Comparison of ENCODE assay signal across 30 cellular contexts in the genomic region with DNA sequence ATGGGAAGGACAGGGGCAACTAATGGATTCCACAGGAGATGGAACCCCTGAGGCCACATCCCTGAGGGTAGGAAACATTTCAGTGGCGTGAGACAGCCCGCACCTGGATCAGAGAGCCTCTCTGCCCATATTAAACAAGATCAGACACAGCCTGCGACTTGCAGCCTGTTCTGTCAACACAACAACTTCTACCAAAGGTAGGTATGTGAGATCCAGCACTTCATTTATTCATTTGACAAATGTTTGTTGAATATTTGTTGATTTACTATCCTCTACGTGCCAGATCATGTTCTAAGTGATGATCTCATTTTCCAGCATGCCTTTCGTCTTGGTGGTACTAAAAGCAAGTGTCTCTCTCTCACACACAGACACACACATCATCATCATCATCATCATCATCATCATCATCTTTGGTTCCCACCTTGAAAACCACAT. TPM values are rescaled to one million over a fixed set of nuclear protein-coding genes. Genes with fewer than 3 reads are reported as not detected.
A peak's percentile ranks its signal among the peaks of the same experiment; 100 is the strongest.
DNase-seq lines count a peak whose midpoint lies in the region; ATAC-seq and TF ChIP-seq lines count a peak whose summit lies in the region.
"Had no signal": no experiment of that assay in that cellular context is flagged by ENCODE, and none has a peak within 500 bp of the region (broad histone marks: within the 10 kb centered on the region; RNA-seq: fewer than 3 reads in every experiment).

No MANE protein-coding gene starts in this region.

- H3K27me3 ChIP-seq in SK-N-SH (ENCODE audit: insufficient read depth) (no peaks in the 10 kb centered on the region), RWPE2 (ENCODE audit: insufficient read depth, poor library complexity, severe bottlenecking) (no peaks in the 10 kb centered on the region), fibroblast of lung (ENCODE audit: control insufficient read depth, insufficient read depth, low read length) (no peaks in the 10 kb centered on the region), skeletal muscle satellite cell (ENCODE audit: control insufficient read depth, insufficient read depth, low read length) (no peaks in the 10 kb centered on the region), HAP-1 (ENCODE audit: low read depth) (no peaks in the 10 kb centered on the region), right cardiac atrium (ENCODE audit: control insufficient read depth, insufficient read depth) (no peaks in the 10 kb centered on the region)

- 63% methylated on average over 5 of the region's 5 CpGs for WGBS in SK-N-SH (ENCODE audit: low lambda C conversion rate)
- WGBS in right cardiac atrium = 78% methylated on average over 5 of the region's 5 CpGs

- no peaks in the 10 kb centered on the region for H4K20me1 ChIP-seq in SK-N-SH (ENCODE audit: insufficient read depth)
- H4K20me1 ChIP-seq in fibroblast of lung (ENCODE audit: control insufficient read depth, extremely low read depth, insufficient read depth, low read length) = no peaks in the 10 kb centered on the region

- H3K36me3 ChIP-seq in SK-N-SH (replicated peaks in 1 of 2; ENCODE audit: control insufficient read depth in 1 of 2, insufficient read depth in 2 of 2, low read length in 1 of 2) (no peaks in the 10 kb centered on the region), RWPE2 (ENCODE audit: low read depth) (no peaks in the 10 kb centered on the region), fibroblast of lung (ENCODE audit: control insufficient read depth, insufficient read depth, low read length) (no peaks in the 10 kb centered on the region), skeletal muscle satellite cell (ENCODE audit: insufficient read depth, low read length) (no peaks in the 10 kb centered on the region), HAP-1 (replicated peaks) (no peaks in the 10 kb centered on the region)
- H3K36me3 ChIP-seq: lower lobe of right lung had no signal

- CTCF ChIA-PET in SK-N-SH (lab: Yijun Ruan, JAX) = no interaction called here

- H3K9ac ChIP-seq in SK-N-SH (peak overlapping the region; percentile 4; the same call in 1 of the 2 replicates), fibroblast of lung (ENCODE audit: insufficient read depth, low read length) (no peak overlapping the region), skeletal muscle satellite cell (ENCODE audit: low read depth, low read length) (peak overlapping the region; percentile 84)
- H3K9ac ChIP-seq: parathyroid adenoma had no signal

- no peaks in the 10 kb centered on the region for H3K9me3 ChIP-seq in SK-N-SH
- no peaks in the 10 kb centered on the region for H3K9me3 ChIP-seq in RWPE2 (ENCODE audit: severe bottlenecking)
- no peaks in the 10 kb centered on the region for H3K9me3 ChIP-seq in fibroblast of lung (ENCODE audit: control insufficient read depth, insufficient read depth, low read depth, low read length)
- no peaks in the 10 kb centered on the region for H3K9me3 ChIP-seq in skeletal muscle satellite cell (replicated peaks; ENCODE audit: low read length)
- H3K9me3 ChIP-seq in HAP-1 = no peaks in the 10 kb centered on the region
- no peaks in the 10 kb centered on the region for H3K9me3 ChIP-seq in right cardiac atrium (ENCODE audit: control insufficient read depth, low read length)
- H3K9me3 ChIP-seq: lower lobe of right lung had no signal

- no peak for TF ChIP-seq RAD21 in SK-N-SH (IDR thresholded peaks at IDR 0.05; ENCODE audit: low read length)

- no peak overlapping the region for H3K4me3 ChIP-seq in SK-N-SH (ENCODE audit: low read depth in 2 of 2, low read length in 1 of 2)
- H3K4me3 ChIP-seq in RWPE2 (ENCODE audit: severe bottlenecking) = no peak overlapping the region
- H3K4me3 ChIP-seq in fibroblast of lung (replicated peaks in 1 of 4; ENCODE audit: control extremely low read depth in 1 of 4, insufficient read depth in 1 of 4, low read depth in 3 of 4, low read length in 4 of 4) = no peak overlapping the region
- H3K4me3 ChIP-seq in skeletal muscle satellite cell (ENCODE audit: low read length) = no peak overlapping the region
- H3K4me3 ChIP-seq in HAP-1 = no peak overlapping the region
- H3K4me3 ChIP-seq in right cardiac atrium (ENCODE audit: low read length) = no peak overlapping the region
- H3K4me3 ChIP-seq: K562, lower lobe of right lung had no signal

- DNase-seq in SK-N-SH (no peak), RWPE2 (ENCODE audit: low spot score) (peak; percentile 72), fibroblast of lung (ENCODE audit: low read depth in 2 of 2) (no peak), HAP-1 (ENCODE audit: low spot score in 2 of 2) (no peak), right cardiac atrium (no peak)
- DNase-seq: activated CD4-positive, CD25-positive, alpha-beta regulatory T cell treated with anti-CD3 and anti-CD28 coated beads, Interleukin-2, amount 50 U/mL, for 72 hours; activated CD8-positive, alpha-beta T cell treated with anti-CD3 and anti-CD28 coated beads for 36 hours; activated effector memory CD4-positive, alpha-beta T cell treated with Interleukin-2 at 50 U/mL for 16 hours; aorta; CD4-positive, alpha-beta memory T cell; dermis blood vessel endothelial cell; DMS 273 treated with DMSO at 0.1 percent for 48 hours; GDM1; H7; kidney glomerular epithelial cell; lower lobe of right lung; NCI-H1105 treated with DMSO at 0.1 percent for 48 hours; NCI-H2029 treated with DMSO at 0.1 percent for 48 hours; NCI-H226; NCI-H69; SHP77 treated with DMSO at 0.1 percent for 48 hours; stimulated activated CD4-positive, alpha-beta T cell treated with anti-CD3 and anti-CD28 coated beads, Interleukin-15, amount 100 ng/mL, for 24 hours; stimulated activated naive CD4-positive, alpha-beta T cell; SW 1271 had no signal

- peak overlapping the region; percentile 92 to 98 for H3K27ac ChIP-seq in SK-N-SH (ENCODE audit: low read depth in 2 of 2, low read length in 1 of 2)
- H3K27ac ChIP-seq in RWPE2 (ENCODE audit: poor library complexity, severe bottlenecking) = peak overlapping the region; percentile 100
- H3K27ac ChIP-seq in fibroblast of lung (ENCODE audit: insufficient read depth, low read length) = peak overlapping the region; percentile 9
- H3K27ac ChIP-seq in right cardiac atrium (ENCODE audit: low read length) = no peak overlapping the region
- H3K27ac ChIP-seq: lower lobe of right lung, parathyroid adenoma had no signal

- ATAC-seq in SK-N-SH treated with all-trans-retinoic acid at 6 μM for 48 hours = no peak
- ATAC-seq in RWPE2 (ENCODE audit: low read depth) = peak; percentile 10
- ATAC-seq in GM19455 (IDR thresholded peaks at IDR 0.05; ENCODE audit: unreplicated experiment) = no peak
- ATAC-seq in right cardiac atrium = no peak
- ATAC-seq: activated CD8-positive, alpha-beta T cell treated with anti-CD3 and anti-CD28 coated beads for 36 hours; K562; lower lobe of right lung; sciatic nerve had no signal

- in situ Hi-C loops in HAP-1 (cut with MboI; ENCODE audit: low sequenced_read_pairs) = no loop called here

- H3K79me2 ChIP-seq in SK-N-SH (ENCODE audit: insufficient read depth) = no peaks in the 10 kb centered on the region; the same call in 1 of the 2 replicates
- no peaks in the 10 kb centered on the region for H3K79me2 ChIP-seq in fibroblast of lung (ENCODE audit: control insufficient read depth, insufficient read depth, low read length)
- H3K79me2 ChIP-seq: parathyroid adenoma had no signal

- intact Hi-C loops in right cardiac atrium (cut with DNase I) = no loop called here

- no peaks in the 10 kb centered on the region for H3K9me2 ChIP-seq in SK-N-SH

- H2AFZ ChIP-seq in SK-N-SH (ENCODE audit: low read depth) = no peak overlapping the region; the same call in 1 of the 2 replicates
- no peak overlapping the region for H2AFZ ChIP-seq in fibroblast of lung (ENCODE audit: low read length)
- H2AFZ ChIP-seq: parathyroid adenoma had no signal

- H3K4me1 ChIP-seq in SK-N-SH (ENCODE audit: control insufficient read depth in 1 of 2, insufficient read depth in 2 of 2, low read depth in 1 of 2, low read length in 1 of 2) = peaks cover 10 to 44% of the 10 kb centered on the region in 2 experiments
- peaks cover 54% of the 10 kb centered on the region for H3K4me1 ChIP-seq in RWPE2 (ENCODE audit: insufficient read depth, poor library complexity, severe bottlenecking)
- peaks cover 25% of the 10 kb centered on the region for H3K4me1 ChIP-seq in fibroblast of lung (ENCODE audit: control insufficient read depth, extremely low read depth, insufficient read depth, low read length)
- peaks cover 53% of the 10 kb centered on the region for H3K4me1 ChIP-seq in skeletal muscle satellite cell (ENCODE audit: control insufficient read depth, insufficient read depth, low read length)
- H3K4me1 ChIP-seq in HAP-1 = no peaks in the 10 kb centered on the region
- H3K4me1 ChIP-seq in right cardiac atrium (ENCODE audit: control insufficient read depth, insufficient read depth, low read length) = no peaks in the 10 kb centered on the region
- H3K4me1 ChIP-seq: parathyroid adenoma had no signal

- TF ChIP-seq CTCF in SK-N-SH (IDR thresholded peaks at IDR 0.05) (no peak), RWPE2 (IDR thresholded peaks at IDR 0.05; ENCODE audit: poor library complexity, severe bottlenecking) (no peak), fibroblast of lung (conservative IDR thresholded peaks at IDR 0.05 in 1 of 2, IDR thresholded peaks at IDR 0.05 in 1 of 2; ENCODE audit: low read depth in 1 of 2, low read length in 2 of 2) (no peak)

- no peak overlapping the region; the same call in 1 of the 2 replicates for H3K4me2 ChIP-seq in SK-N-SH
- no peak overlapping the region for H3K4me2 ChIP-seq in fibroblast of lung (ENCODE audit: extremely low read depth, insufficient read depth, low read length)
- H3K4me2 ChIP-seq in skeletal muscle satellite cell (ENCODE audit: low read length) = no peak overlapping the region

- TF ChIP-seq EP300 in SK-N-SH (IDR thresholded peaks at IDR 0.05; ENCODE audit: borderline replicate concordance in 1 of 2, low read depth in 1 of 2, low read length in 1 of 2) = no peak

- POLR2A ChIA-PET in SK-N-SH (lab: Yijun Ruan, JAX) = no interaction called here

- H3F3A ChIP-seq in SK-N-SH (replicated peaks; ENCODE audit: insufficient read depth) = peaks cover 38% of the 10 kb centered on the region

TF ChIP-seq in SK-N-SH, 30 proteins besides CTCF, POLR2A, EP300 and RAD21 (continues in another document):
- TF ChIP-seq NFIC (IDR thresholded peaks at IDR 0.05; ENCODE audit: borderline replicate concordance) = no peak

RNA-seq across cellular contexts. Expression of a gene that starts 43.2 kb away (rescaled TPM):
- polyA plus RNA-seq in SK-N-SH (2012; rRNA removed) = 443 and 528 TPM in 2 replicates
- polyA plus RNA-seq in SK-N-SH (2012; cell fraction: cytosol; rRNA removed) = 569 and 615 TPM in 2 replicates
- 256 and 330 TPM in 2 replicates for polyA plus RNA-seq in SK-N-SH (2012; cell fraction: nucleus; rRNA removed)
- 111 and 257 TPM in 2 replicates for total RNA-seq in fibroblast of lung
- polyA plus RNA-seq in fibroblast of lung = 217 and 324 TPM in 2 replicates
- polyA plus RNA-seq in fibroblast of lung (2012) = 125 and 203 TPM in 2 replicates
- polyA minus RNA-seq in fibroblast of lung (ENCODE audit: low replicate concordance) = 43.7 and 113 TPM in 2 replicates
- total RNA-seq in skeletal muscle satellite cell (2012; rRNA removed) = 342 and 377 TPM in 2 replicates
- total RNA-seq in right cardiac atrium = 10 to 100 TPM in 2 of 4 donors, 1 to 10 TPM in 2; 7.1 to 13.3 (median 9.8) TPM
- 3.6 TPM for polyA plus RNA-seq in right cardiac atrium

Comparison
In these comparisons a context has a peak if more than half of its experiments do, and no peak if none do; other contexts are left out.
1. RNA of a gene that starts 43.2 kb away (polyA plus RNA-seq): 256 to 615 TPM in SK-N-SH and 125 to 324 TPM in fibroblast of lung; 3.6 TPM in right cardiac atrium (single experiment); every median in the first group is over 10 times any median in the second.